Comparison of ENCODE assay signal across 8 cellular contexts in genomic region chr17:17921192-17922082, GRCh38. TPM values are rescaled to one million over a fixed set of nuclear protein-coding genes. Genes with fewer than 3 reads are reported as not detected.
DNase-seq lines count a peak whose midpoint lies in the region; ATAC-seq and TF ChIP-seq lines count a peak whose summit lies in the region.
"Had no signal": no experiment of that assay in that cellular context is flagged by ENCODE, and none has a peak within 500 bp of the region (broad histone marks: within the 10 kb centered on the region; RNA-seq: fewer than 3 reads in every experiment).

No MANE protein-coding gene starts in this region.

- ATAC-seq in HG03045 (IDR thresholded peaks at IDR 0.05; ENCODE audit: unreplicated experiment) = no peak

- H3K27me3 ChIP-seq in adipocyte (replicated peaks; ENCODE audit: control insufficient read depth, insufficient read depth, low read length) (no peaks in the 10 kb centered on the region), left ventricle myocardium inferior (ENCODE audit: low read depth) (no peaks in the 10 kb centered on the region), rectal smooth muscle tissue (ENCODE audit: control insufficient read depth, insufficient read depth, low read length) (no peaks in the 10 kb centered on the region), tibial artery (no peaks in the 10 kb centered on the region)

- H3K36me3 ChIP-seq in adipocyte (ENCODE audit: control insufficient read depth, insufficient read depth, low read length, severe bottlenecking) (no peaks in the 10 kb centered on the region), left ventricle myocardium inferior (no peaks in the 10 kb centered on the region), rectal smooth muscle tissue (ENCODE audit: control insufficient read depth, insufficient read depth, low read length) (no peaks in the 10 kb centered on the region), tibial artery (no peaks in the 10 kb centered on the region)

- H3K9me3 ChIP-seq in adipocyte (ENCODE audit: control insufficient read depth, low read length) (no peaks in the 10 kb centered on the region), left ventricle myocardium inferior (replicated peaks) (no peaks in the 10 kb centered on the region), tibial artery (no peaks in the 10 kb centered on the region)

- peak overlapping the region; percentile 12 for H3K4me3 ChIP-seq in adipocyte (ENCODE audit: low read length)
- no peak overlapping the region for H3K4me3 ChIP-seq in left ventricle myocardium inferior
- no peak overlapping the region for H3K4me3 ChIP-seq in rectal smooth muscle tissue (ENCODE audit: low read length)
- H3K4me3 ChIP-seq in tibial artery = no peak overlapping the region

- H3K9ac ChIP-seq in adipocyte (ENCODE audit: low read length) (peak overlapping the region; percentile 53), rectal smooth muscle tissue (ENCODE audit: low read length) (no peak overlapping the region)

- peak overlapping the region; percentile 86 for H3K27ac ChIP-seq in left ventricle myocardium inferior (replicated peaks)
- H3K27ac ChIP-seq in rectal smooth muscle tissue (ENCODE audit: low read depth, low read length) = peak overlapping the region; percentile 41
- peak overlapping the region in 1 of 2 donors; percentile 29 for H3K27ac ChIP-seq in tibial artery

- no peak for TF ChIP-seq CTCF in left ventricle myocardium inferior (IDR thresholded peaks at IDR 0.05; ENCODE audit: borderline replicate concordance)
- no peak for TF ChIP-seq CTCF in tibial artery (IDR thresholded peaks at IDR 0.05)

- H3K4me1 ChIP-seq in adipocyte (ENCODE audit: control insufficient read depth, insufficient read depth, low read length) (peaks cover 38% of the 10 kb centered on the region), left ventricle myocardium inferior (peaks cover 74% of the 10 kb centered on the region), rectal smooth muscle tissue (ENCODE audit: control insufficient read depth, insufficient read depth, low read length) (peaks cover 24% of the 10 kb centered on the region), tibial artery (peaks cover 0 to 39% (median 32%) of the 10 kb centered on the region in 4 donors)

- intact Hi-C loops in left ventricle myocardium inferior (cut with micrococcal nuclease) (no loop called here), tibial artery (cut with DNase I; ENCODE audit: low total_unique reads) (no loop called here)

- DNase-seq in HT1080 (ENCODE audit: low read depth) (peak; percentile 95), adipocyte (ENCODE audit: low read depth) (peak; percentile 90), left ventricle myocardium inferior (no peak), GDM1 (lab: John Stamatoyannopoulos, UW) (no peak), tibial artery (no peak)
- DNase-seq: activated B cell treated with CpG ODN at 0.5 μM for 24 hours had no signal

RNA-seq across cellular contexts. Expression of gene TOM1L2, which starts 50.8 kb away (rescaled TPM):
- 13.5 and 17.5 TPM in 2 replicates for total RNA-seq in HT1080 (2014; rRNA removed; shearing (Covaris generic))
- 14.8 and 21.7 TPM in 2 replicates for polyA plus RNA-seq in HT1080 (2015; cell fraction: cytosol; rRNA removed)
- polyA plus RNA-seq in HT1080 (2015; cell fraction: nucleus; rRNA removed) = 38.6 and 45.3 TPM in 2 replicates
- 284 TPM for total RNA-seq in left ventricle myocardium inferior

RNA-seq across cellular contexts. Expression of gene DRC3, which starts 51.2 kb away (rescaled TPM):
- total RNA-seq in HT1080 (2014; rRNA removed; shearing (Covaris generic)) = 0.47 and 1.1 TPM in 2 replicates
- 0.23 and 1.6 TPM in 2 replicates for polyA plus RNA-seq in HT1080 (2015; cell fraction: cytosol; rRNA removed)
- polyA plus RNA-seq in HT1080 (2015; cell fraction: nucleus; rRNA removed) = 3.0 and 3.1 TPM in 2 replicates
- 1.7 TPM for total RNA-seq in left ventricle myocardium inferior
- total RNA-seq: activated B cell treated with CpG ODN at 0.5 μM for 24 hours had no signal

Comparison
In these comparisons a context has a peak if more than half of its experiments do, and no peak if none do; other contexts are left out.
1. DNase-seq: peak in HT1080 (single experiment) and adipocyte (single experiment); none in left ventricle myocardium inferior (single experiment), GDM1 (single experiment) and tibial artery (0 of 2).
2. RNA of gene TOM1L2, which starts 50.8 kb away (total RNA-seq): 284 TPM in left ventricle myocardium inferior (single experiment); 13.5 to 17.5 TPM in HT1080; every median in the first group is over 10 times any median in the second.